Comparison of ENCODE assay signal across 8 cellular contexts in the genomic region with DNA sequence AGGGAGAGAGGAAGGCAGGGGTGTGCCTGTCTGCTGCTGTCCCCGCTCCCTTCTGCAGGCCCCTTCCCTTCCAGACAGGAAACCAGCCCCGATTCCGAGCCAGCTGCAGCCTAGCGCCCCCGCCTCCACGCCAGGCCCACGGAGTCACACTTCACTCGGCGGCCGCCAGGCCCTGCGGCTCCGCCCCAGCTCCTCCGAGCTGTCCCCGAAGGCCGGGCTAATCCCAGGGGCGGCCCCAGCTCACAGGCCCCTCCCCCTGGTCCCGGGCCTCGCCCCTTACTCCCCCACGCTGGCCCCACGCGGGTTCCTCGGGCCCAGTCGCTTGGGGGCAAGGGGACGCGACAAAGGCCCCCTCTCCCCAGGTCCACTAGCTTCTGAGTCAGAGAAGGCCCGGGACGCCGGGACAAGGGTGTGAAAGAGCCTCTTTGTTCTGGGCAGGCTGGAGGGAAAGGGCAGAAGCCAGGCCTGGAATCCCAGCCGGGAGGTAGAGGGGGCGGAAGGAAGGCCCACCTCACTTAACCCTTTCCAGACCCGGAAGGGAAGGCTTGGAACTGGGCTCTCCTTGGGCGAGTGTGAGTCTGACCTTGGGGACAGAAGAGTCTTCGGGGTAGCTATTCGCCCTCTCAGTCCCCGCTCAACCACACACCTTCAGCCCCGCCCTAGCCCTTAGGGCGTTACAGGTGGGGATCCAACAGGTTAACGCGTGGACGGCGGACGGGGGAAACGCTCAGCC. TPM values are rescaled to one million over a fixed set of nuclear protein-coding genes. Genes with fewer than 3 reads are reported as not detected.
DNase-seq lines count a peak whose midpoint lies in the region; ATAC-seq, FAIRE-seq and TF ChIP-seq lines count a peak whose summit lies in the region.

No MANE protein-coding gene starts in this region.

- H3K4me1 Mint-ChIP-seq in T-helper 1 cell treated with Interleukin-12 subunit alpha and Interleukin-12 subunit beta and Interleukin-4 antibody, amounts not matched to agents 30 μg/mL and 1 μg/mL, for 36 hours (ENCODE audit: low read depth) = peaks cover 12% of the 10 kb centered on the region

- TF ChIP-seq POLR2A in GM12892 (IDR thresholded peaks at IDR 0.05; ENCODE audit: low read depth, low read length) = peak; percentile 55; the same call in 1 of the 2 replicates
- TF ChIP-seq POLR2A in spleen (IDR thresholded peaks at IDR 0.05) = no peak

- H3K4me3 ChIP-seq in kidney (ENCODE audit: low read length in 2 of 2) (peak overlapping the region; percentile 85), spleen (peak overlapping the region; percentile 34 to 68 (median 42))

- H3K36me3 ChIP-seq in kidney (ENCODE audit: control insufficient read depth in 1 of 2, insufficient read depth in 2 of 2, low read length in 2 of 2) (no peaks in the 10 kb centered on the region), spleen (no peaks in the 10 kb centered on the region)

- no peak overlapping the region for H3K27ac Mint-ChIP-seq in T-helper 1 cell treated with Interleukin-12 subunit alpha and Interleukin-12 subunit beta and Interleukin-4 antibody, amounts not matched to agents 30 μg/mL and 1 μg/mL, for 36 hours

- DNase-seq in ACHN (peak; percentile 86), GM12892 (ENCODE audit: insufficient read length) (peak; percentile 99), NCI-H1048 (lab: John Stamatoyannopoulos, UW) (peak; percentile 53), cerebellum (ENCODE audit: low spot score) (peak; percentile 65), kidney (peak; percentile 97), spleen (peak; percentile 92)

- peak; percentile 91 for ATAC-seq in HG02610 (IDR thresholded peaks at IDR 0.05; ENCODE audit: unreplicated experiment)

- TF ChIP-seq CTCF in kidney (IDR thresholded peaks at IDR 0.05; ENCODE audit: borderline replicate concordance, extremely low read depth, insufficient read depth) = peak; percentile 37
- TF ChIP-seq CTCF in spleen (IDR thresholded peaks at IDR 0.05 in 8 of 11, conservative IDR thresholded peaks at IDR 0.05 in 3 of 11) = peak in 10 of 11 experiments; percentile 24 to 64 (median 54)

- H3K9me3 ChIP-seq in kidney (ENCODE audit: control insufficient read depth in 1 of 2, low read length in 2 of 2) = no peaks in the 10 kb centered on the region
- no peaks in the 10 kb centered on the region for H3K9me3 ChIP-seq in spleen

- WGBS in spleen, 5 donors = 19 to 33% (median 25%) methylated on average over 27 to 43 of the region's 43 CpGs

- peaks cover 0 to 54% (median 24%) of the 10 kb centered on the region in 7 donors for H3K27me3 ChIP-seq in spleen (replicated peaks in 1 of 7)

- H3K27ac ChIP-seq in kidney (ENCODE audit: low read depth in 2 of 2, low read length in 2 of 2) = peak overlapping the region; percentile 92 to 95
- peak overlapping the region; percentile 42 to 74 (median 70) for H3K27ac ChIP-seq in spleen

- in situ Hi-C loops in ACHN (cut with HindIII; ENCODE audit: low pct_ligation_motif_present, low pct_unique_long_range_greater_than_20kb, low sequenced_read_pairs) = no loop called here

- H3K4me1 ChIP-seq in kidney (ENCODE audit: control insufficient read depth in 1 of 2, insufficient read depth in 1 of 2, low read depth in 1 of 2, low read length in 2 of 2) (peaks cover 19 to 20% of the 10 kb centered on the region in 2 donors), spleen (peaks cover 13 to 65% (median 38%) of the 10 kb centered on the region in 6 donors)

- peak overlapping the region; percentile 48 for H3K4me3 Mint-ChIP-seq in T-helper 1 cell treated with Interleukin-12 subunit alpha and Interleukin-12 subunit beta and Interleukin-4 antibody, amounts not matched to agents 30 μg/mL and 1 μg/mL, for 36 hours

- peaks cover 50% of the 10 kb centered on the region for H3K27me3 Mint-ChIP-seq in T-helper 1 cell treated with Interleukin-12 subunit alpha and Interleukin-12 subunit beta and Interleukin-4 antibody, amounts not matched to agents 30 μg/mL and 1 μg/mL, for 36 hours (ENCODE audit: low read depth)

- intact Hi-C loops in kidney (cut with DNase I) (no loop called here), spleen (cut with DNase I; ENCODE audit: low total_unique reads) (no loop called here)

- H3K36me3 Mint-ChIP-seq in T-helper 1 cell treated with Interleukin-12 subunit alpha and Interleukin-12 subunit beta and Interleukin-4 antibody, amounts not matched to agents 30 μg/mL and 1 μg/mL, for 36 hours (ENCODE audit: low read depth) = peaks cover 2% of the 10 kb centered on the region

- H3K9me3 Mint-ChIP-seq in T-helper 1 cell treated with Interleukin-12 subunit alpha and Interleukin-12 subunit beta and Interleukin-4 antibody, amounts not matched to agents 30 μg/mL and 1 μg/mL, for 36 hours = no peaks in the 10 kb centered on the region

- FAIRE-seq in GM12892 (lab: Jason Lieb, UNC) (peak; percentile 57), kidney (lab: Jason Lieb, UNC) (no peak)

- peak overlapping the region; percentile 67 to 85 for H3K9ac ChIP-seq in kidney (ENCODE audit: low read length in 2 of 2)

RNA-seq across cellular contexts. Expression of gene RTKN, which starts 1.2 kb away (rescaled TPM):
- polyA plus RNA-seq in GM12892 (2012; ENCODE audit: missing spikeins) = 8.4 TPM
- total RNA-seq in cerebellum (11.0 TPM), kidney (76.4 TPM), spleen (10 to 100 TPM in 3 of 7 donors, 1 to 10 TPM in 4; 5.0 to 11.1 (median 9.8) TPM)
- polyA plus RNA-seq in kidney (ENCODE audit: insufficient read depth, low read depth, low replicate concordance) (95.6 TPM), spleen (1 to 10 TPM; 3.2 to 6.9 (median 3.4) TPM)

RNA-seq across cellular contexts. Expression of gene INO80B, which starts 14.3 kb away (rescaled TPM):
- polyA plus RNA-seq in GM12892 (2012; ENCODE audit: missing spikeins) = 13.6 TPM
- total RNA-seq in cerebellum (9.2 TPM), kidney (44.2 TPM), spleen (10 to 100 TPM in 6 of 7 donors, 1 to 10 TPM in 1; 9.0 to 42.9 (median 28.6) TPM)
- polyA plus RNA-seq in kidney (ENCODE audit: insufficient read depth, low read depth, low replicate concordance) (37.0 TPM), spleen (10 to 100 TPM; 36.7 to 50.3 (median 43.7) TPM)

RNA-seq across cellular contexts. Expression of gene WBP1, which starts 17.7 kb away (rescaled TPM):
- 34.8 TPM for polyA plus RNA-seq in GM12892 (2012; ENCODE audit: missing spikeins)
- total RNA-seq in cerebellum = 27.3 TPM
- 83.9 TPM for total RNA-seq in kidney
- 150 TPM for polyA plus RNA-seq in kidney (ENCODE audit: insufficient read depth, low read depth, low replicate concordance)
- 10 to 100 TPM; 39.5 to 80.7 (median 58.5) TPM for total RNA-seq in spleen
- polyA plus RNA-seq in spleen = 10 to 100 TPM; 64.7 to 84.2 (median 78.8) TPM

RNA-seq across cellular contexts. Expression of gene WDR54, which starts 19.0 kb away (rescaled TPM):
- 80.9 TPM for polyA plus RNA-seq in GM12892 (2012; ENCODE audit: missing spikeins)
- 18.3 TPM for total RNA-seq in cerebellum
- total RNA-seq in kidney = 23.3 TPM
- polyA plus RNA-seq in kidney (ENCODE audit: insufficient read depth, low read depth, low replicate concordance) = 37.6 TPM
- 10 to 100 TPM; 15.1 to 24.3 (median 17.9) TPM for total RNA-seq in spleen
- 10 to 100 TPM; 23.7 to 26.0 (median 24.4) TPM for polyA plus RNA-seq in spleen

RNA-seq across cellular contexts. Expression of gene C2orf81, which starts 19.1 kb away (rescaled TPM):
- polyA plus RNA-seq in GM12892 (2012; ENCODE audit: missing spikeins) = 2.0 TPM
- total RNA-seq in cerebellum (1.1 TPM), kidney (11.6 TPM), spleen (1 to 10 TPM; 1.7 to 4.0 (median 2.8) TPM)
- polyA plus RNA-seq in kidney (ENCODE audit: insufficient read depth, low read depth, low replicate concordance) (8.8 TPM), spleen (1 to 10 TPM; 3.2 to 5.7 (median 5.1) TPM)

Comparison
In these comparisons a context has a peak if more than half of its experiments do, and no peak if none do; other contexts are left out.
1. Peak in every context shown above with its lines: DNase-seq, ATAC-seq, H3K4me3 ChIP-seq and H3K27ac ChIP-seq.